Comparison of ENCODE assay signal across 31 cellular contexts in the genomic region with DNA sequence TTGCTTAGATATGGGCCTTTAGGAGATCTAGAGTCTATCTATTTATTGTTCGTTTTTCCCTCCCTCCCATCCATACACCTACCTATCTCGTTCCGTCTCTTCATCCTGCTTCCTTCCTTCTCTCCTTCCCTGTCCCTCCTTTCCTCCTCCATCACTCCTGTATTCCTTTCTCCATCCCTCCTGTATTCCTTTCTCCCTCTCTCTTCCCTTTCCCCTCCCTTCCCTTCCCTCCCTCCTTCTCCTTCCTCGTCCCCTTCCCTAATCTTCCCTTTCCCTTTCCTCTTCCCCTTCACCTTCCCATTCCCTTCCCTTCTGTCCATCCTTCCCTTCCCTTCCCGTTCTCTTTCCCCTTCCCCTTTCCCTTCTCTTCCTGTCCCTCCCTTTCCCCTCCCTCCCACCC. TPM values are rescaled to one million over a fixed set of nuclear protein-coding genes. Genes with fewer than 3 reads are reported as not detected.
"Had no signal": no experiment of that assay in that cellular context is flagged by ENCODE, and none has a peak within 500 bp of the region (broad histone marks: within the 10 kb centered on the region; RNA-seq: fewer than 3 reads in every experiment).

No MANE protein-coding gene starts in this region.

- H3K4me1 ChIP-seq: stomach, suprapubic skin, testis, thyroid gland, tibial artery, tibial nerve, transverse colon, upper lobe of left lung, upper lobe of right lung, uterus, vagina had no signal

- H3K27ac ChIP-seq: stomach, suprapubic skin, testis, thoracic aorta, thyroid gland, tibial artery, tibial nerve, transverse colon, upper lobe of left lung, upper lobe of right lung, uterus, vagina had no signal

- ATAC-seq: stimulated activated effector memory CD8-positive, alpha-beta T cell treated with anti-CD3 and anti-CD28 coated beads, Interleukin-12 subunit alpha, Interleukin-12 subunit beta, amount 100 ng/mL, for 72 hours; stimulated activated memory B cell treated with anti-CD40 and anti-IgM and Interleukin-4, amounts not matched to agents 10 μg/mL and 1 μg/mL and 100 μg/mL, for 72 hours; stimulated activated naive B cell treated with anti-CD40 and anti-IgM and Interleukin-4, amounts not matched to agents 10 μg/mL and 1 μg/mL and 100 μg/mL, for 72 hours; stimulated activated naive CD8-positive, alpha-beta T cell treated with anti-CD3 and anti-CD28 coated beads, Interleukin-15, amount 100 ng/mL, for 72 hours; stimulated activated naive CD8-positive, alpha-beta T cell treated with anti-CD3 and anti-CD28 coated beads, Interleukin-15, Interleukin-2, amounts not matched to agents 100 U/mL and 50 U/mL, for 24 hours; upper lobe of right lung had no signal

- H3K36me3 ChIP-seq: stomach, suprapubic skin, thoracic aorta, thyroid gland, tibial artery, tibial nerve, transverse colon, upper lobe of left lung, upper lobe of right lung, uterus, vagina had no signal

- H3K4me3 ChIP-seq: stomach, suprapubic skin, testis, thoracic aorta, thyroid gland, tibial artery, tibial nerve, transverse colon, upper lobe of left lung, upper lobe of right lung, uterus, vagina had no signal

- H3K9me3 ChIP-seq: stomach, suprapubic skin, testis, thoracic aorta, thyroid gland, tibial artery, tibial nerve, transverse colon, upper lobe of left lung, upper lobe of right lung, uterus, vagina had no signal

- FAIRE-seq: urothelium cell line had no signal

- H3K27me3 ChIP-seq: stomach, suprapubic skin, testis, thyroid gland, tibial artery, tibial nerve, transverse colon, upper lobe of left lung, upper lobe of right lung, uterus, vagina had no signal

- DNase-seq: stimulated activated CD4-positive, alpha-beta T cell treated with anti-CD3 and anti-CD28 coated beads, Interleukin-2, amount 100 ng/mL, for 48 hours; stimulated activated CD4-positive, alpha-beta T cell treated with anti-CD3 and anti-CD28 coated beads, Interleukin-4, amount 100 ng/mL, for 1 hour; stimulated activated CD4-positive, alpha-beta T cell treated with anti-CD3 and anti-CD28 coated beads, Interleukin-4, amount 100 ng/mL, for 24 hours; stimulated activated CD4-positive, alpha-beta T cell treated with anti-CD3 and anti-CD28 coated beads, Interleukin-4, amount 100 ng/mL, for 4 hours; stimulated activated CD8-positive, alpha-beta memory T cell treated with anti-CD3 and anti-CD28 coated beads, Interleukin-4, amount 100 ng/mL, for 48 hours; stimulated activated naive B cell treated with anti-CD40 and anti-IgM and Interleukin-4, amounts not matched to agents 10 μg/mL and 1 μg/mL and 100 μg/mL, for 72 hours; stimulated activated naive CD4-positive, alpha-beta T cell; stimulated activated naive CD4-positive, alpha-beta T cell treated with Interleukin-2 at 50 U/mL for 16 hours; stimulated activated naive CD8-positive, alpha-beta T cell treated with anti-CD3 and anti-CD28 coated beads, Interleukin-15, amount 100 ng/mL, for 72 hours; stimulated activated naive CD8-positive, alpha-beta T cell treated with anti-CD3 and anti-CD28 coated beads, Interleukin-15, Interleukin-2, amounts not matched to agents 100 U/mL and 50 U/mL, for 24 hours; stomach; substantia nigra; testis; thyroid gland; tibial artery; transverse colon; trophoblast cell; upper lobe of left lung; upper lobe of right lung; uterus had no signal

RNA-seq across cellular contexts. Expression of a gene that starts 10.6 kb away (rescaled TPM):
- total RNA-seq: subcutaneous adipose tissue, temporal lobe, upper lobe of right lung, uterus, vagina had no signal

RNA-seq across cellular contexts. Expression of a gene that starts 35.8 kb away (rescaled TPM):
- total RNA-seq: subcutaneous adipose tissue, suprapubic skin, temporal lobe, thoracic aorta, thyroid gland, tibial nerve, transverse colon, upper lobe of left lung, upper lobe of right lung, ureter, urinary bladder, uterus, vagina had no signal
- polyA plus RNA-seq: urinary bladder had no signal
